In the genomic region with DNA sequence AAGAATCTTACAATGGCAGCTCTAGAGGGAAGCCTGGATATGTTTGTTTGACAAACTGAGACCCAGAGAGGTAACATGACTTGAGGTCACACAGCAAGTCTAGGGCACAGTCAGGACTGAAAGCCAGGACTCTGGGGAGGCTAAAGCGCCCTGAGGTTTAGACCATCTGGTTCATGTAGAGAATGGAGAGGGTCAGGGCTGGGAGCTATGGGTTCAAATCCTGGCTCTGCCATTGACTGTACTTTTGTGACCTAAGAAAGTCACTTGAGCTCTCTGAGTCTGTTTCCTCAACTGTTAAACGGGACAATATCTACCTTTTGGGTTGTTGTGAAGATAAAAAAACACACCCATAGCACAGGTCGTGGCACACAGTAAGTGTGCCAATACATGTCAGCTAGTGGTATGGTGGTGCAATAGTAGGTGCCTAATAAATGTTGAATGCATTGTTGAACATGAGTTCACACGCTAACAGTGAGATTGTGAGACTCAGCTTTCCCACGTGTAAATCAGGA, we compare ENCODE assay signal across 2 cellular contexts.
TF ChIP-seq lines count a peak whose summit lies in the region.

No MANE protein-coding gene starts in this region.

TF ChIP-seq in SK-N-SH, 30 proteins besides CTCF, POLR2A, EP300 and RAD21 (continued from another document):
- TF ChIP-seq, protein P1, sequence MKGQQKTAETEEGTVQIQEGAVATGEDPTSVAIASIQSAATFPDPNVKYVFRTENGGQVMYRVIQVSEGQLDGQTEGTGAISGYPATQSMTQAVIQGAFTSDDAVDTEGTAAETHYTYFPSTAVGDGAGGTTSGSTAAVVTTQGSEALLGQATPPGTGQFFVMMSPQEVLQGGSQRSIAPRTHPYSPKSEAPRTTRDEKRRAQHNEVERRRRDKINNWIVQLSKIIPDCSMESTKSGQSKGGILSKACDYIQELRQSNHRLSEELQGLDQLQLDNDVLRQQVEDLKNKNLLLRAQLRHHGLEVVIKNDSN (IDR thresholded peaks at IDR 0.05; ENCODE audit: borderline replicate concordance, low read depth) = no peak
- TF ChIP-seq RCOR1 (IDR thresholded peaks at IDR 0.05; ENCODE audit: low read length) (no peak), NRF1 (IDR thresholded peaks at IDR 0.05; ENCODE audit: low read depth, low read length) (no peak), RXRA (IDR thresholded peaks at IDR 0.05; ENCODE audit: borderline replicate concordance, low read depth) (no peak), MXI1 (IDR thresholded peaks at IDR 0.05; ENCODE audit: low read depth, low read length) (no peak), GABPA (IDR thresholded peaks at IDR 0.05; ENCODE audit: low read depth) (no peak), JUND (IDR thresholded peaks at IDR 0.05) (no peak), YY1 (IDR thresholded peaks at IDR 0.05; ENCODE audit: low read depth) (no peak), MEF2A (IDR thresholded peaks at IDR 0.05; ENCODE audit: borderline replicate concordance, low read depth) (no peak), TCF12 (IDR thresholded peaks at IDR 0.05) (no peak), FOSL2 (IDR thresholded peaks at IDR 0.05; ENCODE audit: borderline replicate concordance, low read depth) (no peak), POLR2AphosphoS5 (IDR thresholded peaks at IDR 0.05; ENCODE audit: low read depth, low read length) (no peak)
- TF ChIP-seq, protein P2, sequence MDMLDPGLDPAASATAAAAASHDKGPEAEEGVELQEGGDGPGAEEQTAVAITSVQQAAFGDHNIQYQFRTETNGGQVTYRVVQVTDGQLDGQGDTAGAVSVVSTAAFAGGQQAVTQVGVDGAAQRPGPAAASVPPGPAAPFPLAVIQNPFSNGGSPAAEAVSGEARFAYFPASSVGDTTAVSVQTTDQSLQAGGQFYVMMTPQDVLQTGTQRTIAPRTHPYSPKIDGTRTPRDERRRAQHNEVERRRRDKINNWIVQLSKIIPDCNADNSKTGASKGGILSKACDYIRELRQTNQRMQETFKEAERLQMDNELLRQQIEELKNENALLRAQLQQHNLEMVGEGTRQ (IDR thresholded peaks at IDR 0.05; ENCODE audit: borderline replicate concordance, low read depth, low read length) = no peak
- TF ChIP-seq, protein P3, sequence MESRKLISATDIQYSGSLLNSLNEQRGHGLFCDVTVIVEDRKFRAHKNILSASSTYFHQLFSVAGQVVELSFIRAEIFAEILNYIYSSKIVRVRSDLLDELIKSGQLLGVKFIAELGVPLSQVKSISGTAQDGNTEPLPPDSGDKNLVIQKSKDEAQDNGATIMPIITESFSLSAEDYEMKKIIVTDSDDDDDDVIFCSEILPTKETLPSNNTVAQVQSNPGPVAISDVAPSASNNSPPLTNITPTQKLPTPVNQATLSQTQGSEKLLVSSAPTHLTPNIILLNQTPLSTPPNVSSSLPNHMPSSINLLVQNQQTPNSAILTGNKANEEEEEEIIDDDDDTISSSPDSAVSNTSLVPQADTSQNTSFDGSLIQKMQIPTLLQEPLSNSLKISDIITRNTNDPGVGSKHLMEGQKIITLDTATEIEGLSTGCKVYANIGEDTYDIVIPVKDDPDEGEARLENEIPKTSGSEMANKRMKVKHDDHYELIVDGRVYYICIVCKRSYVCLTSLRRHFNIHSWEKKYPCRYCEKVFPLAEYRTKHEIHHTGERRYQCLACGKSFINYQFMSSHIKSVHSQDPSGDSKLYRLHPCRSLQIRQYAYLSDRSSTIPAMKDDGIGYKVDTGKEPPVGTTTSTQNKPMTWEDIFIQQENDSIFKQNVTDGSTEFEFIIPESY (IDR thresholded peaks at IDR 0.05; ENCODE audit: borderline replicate concordance, low read depth) = no peak

TF ChIP-seq in SK-N-SH treated with all-trans-retinoic acid at 6 μM for 48 hours, 23 proteins besides CTCF, POLR2A, EP300 and RAD21 (continued from another document):
- TF ChIP-seq, protein P4, sequence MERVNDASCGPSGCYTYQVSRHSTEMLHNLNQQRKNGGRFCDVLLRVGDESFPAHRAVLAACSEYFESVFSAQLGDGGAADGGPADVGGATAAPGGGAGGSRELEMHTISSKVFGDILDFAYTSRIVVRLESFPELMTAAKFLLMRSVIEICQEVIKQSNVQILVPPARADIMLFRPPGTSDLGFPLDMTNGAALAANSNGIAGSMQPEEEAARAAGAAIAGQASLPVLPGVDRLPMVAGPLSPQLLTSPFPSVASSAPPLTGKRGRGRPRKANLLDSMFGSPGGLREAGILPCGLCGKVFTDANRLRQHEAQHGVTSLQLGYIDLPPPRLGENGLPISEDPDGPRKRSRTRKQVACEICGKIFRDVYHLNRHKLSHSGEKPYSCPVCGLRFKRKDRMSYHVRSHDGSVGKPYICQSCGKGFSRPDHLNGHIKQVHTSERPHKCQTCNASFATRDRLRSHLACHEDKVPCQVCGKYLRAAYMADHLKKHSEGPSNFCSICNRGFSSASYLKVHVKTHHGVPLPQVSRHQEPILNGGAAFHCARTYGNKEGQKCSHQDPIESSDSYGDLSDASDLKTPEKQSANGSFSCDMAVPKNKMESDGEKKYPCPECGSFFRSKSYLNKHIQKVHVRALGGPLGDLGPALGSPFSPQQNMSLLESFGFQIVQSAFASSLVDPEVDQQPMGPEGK (CRISPR knock-in tag; IDR thresholded peaks at IDR 0.05; ENCODE audit: borderline replicate concordance) = no peak
- no peak for TF ChIP-seq GLIS3 (CRISPR knock-in tag; IDR thresholded peaks at IDR 0.05)
- TF ChIP-seq ZFP30 (CRISPR knock-in tag; IDR thresholded peaks at IDR 0.05) = no peak
- no peak for TF ChIP-seq SNAI2 (CRISPR knock-in tag; IDR thresholded peaks at IDR 0.05)
- TF ChIP-seq CSDC2 (CRISPR knock-in tag; IDR thresholded peaks at IDR 0.05) = no peak
- TF ChIP-seq ARNTL (CRISPR knock-in tag; IDR thresholded peaks at IDR 0.05; ENCODE audit: borderline replicate concordance, low read depth) = no peak
- TF ChIP-seq ZFP3 (CRISPR knock-in tag; IDR thresholded peaks at IDR 0.05) = no peak
- TF ChIP-seq ESRRG (CRISPR knock-in tag; IDR thresholded peaks at IDR 0.05) = no peak
- TF ChIP-seq, protein P5, sequence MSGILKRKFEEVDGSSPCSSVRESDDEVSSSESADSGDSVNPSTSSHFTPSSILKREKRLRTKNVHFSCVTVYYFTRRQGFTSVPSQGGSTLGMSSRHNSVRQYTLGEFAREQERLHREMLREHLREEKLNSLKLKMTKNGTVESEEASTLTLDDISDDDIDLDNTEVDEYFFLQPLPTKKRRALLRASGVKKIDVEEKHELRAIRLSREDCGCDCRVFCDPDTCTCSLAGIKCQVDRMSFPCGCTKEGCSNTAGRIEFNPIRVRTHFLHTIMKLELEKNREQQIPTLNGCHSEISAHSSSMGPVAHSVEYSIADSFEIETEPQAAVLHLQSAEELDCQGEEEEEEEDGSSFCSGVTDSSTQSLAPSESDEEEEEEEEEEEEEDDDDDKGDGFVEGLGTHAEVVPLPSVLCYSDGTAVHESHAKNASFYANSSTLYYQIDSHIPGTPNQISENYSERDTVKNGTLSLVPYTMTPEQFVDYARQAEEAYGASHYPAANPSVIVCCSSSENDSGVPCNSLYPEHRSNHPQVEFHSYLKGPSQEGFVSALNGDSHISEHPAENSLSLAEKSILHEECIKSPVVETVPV (CRISPR knock-in tag; IDR thresholded peaks at IDR 0.05) = no peak
- TF ChIP-seq ZC3H10 (CRISPR knock-in tag; IDR thresholded peaks at IDR 0.05) = no peak
- no peak for TF ChIP-seq ZNF70 (CRISPR knock-in tag; IDR thresholded peaks at IDR 0.05)
